ENCODE assay signal across 33 cellular contexts in genomic region chr16:76741623-76742022, GRCh38.
"Had no signal": no experiment of that assay in that cellular context is flagged by ENCODE, and none has a peak within 500 bp of the region (broad histone marks: within the 10 kb centered on the region; RNA-seq: fewer than 3 reads in every experiment).

No MANE protein-coding gene starts in this region.

- H3K4me3 ChIP-seq: adrenal gland, ascending aorta, body of pancreas, breast epithelium, cardiac muscle cell had no signal

- H3K4me1 ChIP-seq: adrenal gland, ascending aorta, body of pancreas, breast epithelium had no signal

- H3K27me3 ChIP-seq: adrenal gland, ascending aorta, body of pancreas, brain microvascular endothelial cell, breast epithelium, cardiac muscle cell had no signal

- ATAC-seq: activated naive CD4-positive, alpha-beta T cell treated with anti-CD3 and anti-CD28 coated beads, Interleukin-2, amount 50 U/mL, for 72 hours; activated naive CD8-positive, alpha-beta T cell treated with anti-CD3 and anti-CD28 coated beads, Interleukin-2, amount 50 U/mL, for 24 hours; activated T-cell treated with anti-CD3 and anti-CD28 coated beads, Interleukin-2, amount 50 U/mL, for 4 hours; activated T-cell treated with anti-CD3 and anti-CD28 coated beads, Interleukin-2, amount 50 U/mL, for 72 hours; activated T-helper 17 cell treated with anti-CD3 and anti-CD28 coated beads, Interleukin-2, amount 50 U/mL, for 72 hours; body of pancreas had no signal

- H3K36me3 ChIP-seq: adrenal gland, ascending aorta, brain microvascular endothelial cell, breast epithelium, cardiac muscle cell had no signal

- FAIRE-seq: astrocyte, bronchial epithelial cell had no signal

- DNase-seq: activated effector memory CD4-positive, alpha-beta T cell treated with anti-CD3 and anti-CD28 coated beads, Interleukin-2, amount 50 U/mL, for 16 hours; activated effector memory CD4-positive, alpha-beta T cell treated with Interleukin-2 at 50 U/mL for 16 hours; activated gamma-delta T cell; activated gamma-delta T cell treated with Interleukin-2 at 50 U/mL for 16 hours; activated naive CD4-positive, alpha-beta T cell; activated naive CD4-positive, alpha-beta T cell treated with anti-CD3 and anti-CD28 coated beads for 36 hours; activated naive CD4-positive, alpha-beta T cell treated with anti-CD3 and anti-CD28 coated beads, Interleukin-2, amount 10 ng/mL, durations not matched to agents 7 days and 5 days; activated naive CD4-positive, alpha-beta T cell treated with anti-CD3 and anti-CD28 coated beads, Interleukin-2, amount 50 U/mL, for 16 hours; activated naive CD4-positive, alpha-beta T cell treated with Interleukin-2 at 50 U/mL for 16 hours; activated naive CD8-positive, alpha-beta T cell treated with anti-CD3 and anti-CD28 coated beads for 36 hours; activated naive CD8-positive, alpha-beta T cell treated with anti-CD3 and anti-CD28 coated beads, Interleukin-2, amount 10 ng/mL, durations not matched to agents 7 days and 5 days; activated naive CD8-positive, alpha-beta T cell treated with anti-CD3 and anti-CD28 coated beads, Interleukin-2, amount 50 U/mL, for 24 hours; activated T-cell treated with anti-CD3 and anti-CD28 coated beads, Interleukin-2, amount 50 U/mL, for 24 hours; activated T-cell treated with anti-CD3 and anti-CD28 coated beads, Interleukin-2, amount 50 U/mL, for 4 hours; activated T-cell treated with anti-CD3 and anti-CD28 coated beads, Interleukin-2, amount 50 U/mL, for 48 hours; activated T-cell treated with anti-CD3 and anti-CD28 coated beads, Interleukin-2, amount 50 U/mL, for 72 hours; adrenal gland; amniotic stem cell; amygdala; anterior cingulate cortex; aorta; body of pancreas; brain microvascular endothelial cell; caudate nucleus; central memory CD4-positive, alpha-beta T cell; cerebellar nuclear complex had no signal

- H3K27ac ChIP-seq: adrenal gland, ascending aorta, body of pancreas, brain microvascular endothelial cell, breast epithelium, cardiac muscle cell had no signal
